1 cellular context compared by ENCODE assay signal in genomic region chr1:221712198-221712684, GRCh38.
TF ChIP-seq lines count a peak whose summit lies in the region.

No MANE protein-coding gene starts in this region.

TF ChIP-seq in K562, 482 proteins besides CTCF, POLR2A, EP300 and RAD21 (continued from another document and continues in another):
- TF ChIP-seq MNT (conservative IDR thresholded peaks at IDR 0.05) (peak; percentile 33 to 52; a peak in 2 of 4 replicates), ELK3 (CRISPR knock-in tag; IDR thresholded peaks at IDR 0.05) (no peak), HMBOX1 (IDR thresholded peaks at IDR 0.05) (no peak), MITF (IDR thresholded peaks at IDR 0.05) (peak; percentile 71; the same call in 1 of the 2 replicates), HMG20A (CRISPR knock-in tag; conservative IDR thresholded peaks at IDR 0.05) (no peak), ZNF778 (CRISPR knock-in tag; IDR thresholded peaks at IDR 0.05) (no peak), ATF7 (IDR thresholded peaks at IDR 0.05) (peak; percentile 88), TOE1 (IDR thresholded peaks at IDR 0.05; ENCODE audit: borderline replicate concordance) (no peak; the same call in 1 of the 2 replicates), TOE1 (CRISPR knock-in tag; IDR thresholded peaks at IDR 0.05; ENCODE audit: borderline replicate concordance, low read depth) (no peak), ZNF766 (CRISPR knock-in tag; conservative IDR thresholded peaks at IDR 0.05) (peak; percentile 50; the same call in 1 of the 2 replicates), FIP1L1 (IDR thresholded peaks at IDR 0.05; ENCODE audit: low read depth, low read length, poor library complexity, severe bottlenecking) (no peak), ZC3H8 (IDR thresholded peaks at IDR 0.05) (no peak), BRD4 (IDR thresholded peaks at IDR 0.05) (peak; percentile 57; the same call in 1 of the 2 replicates), VEZF1 (CRISPR knock-in tag; IDR thresholded peaks at IDR 0.05) (peak; percentile 46; the same call in 1 of the 2 replicates), TEAD1 (CRISPR knock-in tag; IDR thresholded peaks at IDR 0.05) (peak in 1 of 2 experiments; percentile 64; a peak in 1 of 4 replicates), SRF (CRISPR knock-in tag; IDR thresholded peaks at IDR 0.05) (peak in 1 of 2 experiments; percentile 30; a peak in 1 of 4 replicates), TCF7L2 (IDR thresholded peaks at IDR 0.05; ENCODE audit: low read depth, low read length) (no peak), HDAC3 (IDR thresholded peaks at IDR 0.05; ENCODE audit: borderline replicate concordance, partially characterized antibody) (peak; percentile 51), ZNF586 (CRISPR knock-in tag; conservative IDR thresholded peaks at IDR 0.05) (no peak), SMAD3 (CRISPR knock-in tag; conservative IDR thresholded peaks at IDR 0.05) (no peak), HDAC2 (IDR thresholded peaks at IDR 0.05) (peak; percentile 46; the same call in 1 of the 2 replicates), FOXK2 (conservative IDR thresholded peaks at IDR 0.05 in 1 of 2, IDR thresholded peaks at IDR 0.05 in 1 of 2; ENCODE audit: low read depth in 2 of 2) (peak; percentile 92 to 95), HCFC1 (IDR thresholded peaks at IDR 0.05; ENCODE audit: low read depth, low read length) (no peak), ZNF41 (CRISPR knock-in tag; conservative IDR thresholded peaks at IDR 0.05) (0 out of 2 replicates have a peak, but pooled peaks have one; percentile 2), SMARCC2 (IDR thresholded peaks at IDR 0.05; ENCODE audit: low read depth) (0 out of 2 replicates have a peak, but pooled peaks have one; percentile 31), EP400 (IDR thresholded peaks at IDR 0.05) (peak; percentile 58), ZEB2 (IDR thresholded peaks at IDR 0.05) (peak; percentile 76; the same call in 1 of the 2 replicates), ATF4 (CRISPR knock-in tag; IDR thresholded peaks at IDR 0.05) (0 out of 2 replicates have a peak, but pooled peaks have one; percentile 16), KAT8 (IDR thresholded peaks at IDR 0.05; ENCODE audit: low read depth) (no peak), MECOM (CRISPR knock-in tag; IDR thresholded peaks at IDR 0.05) (peak; percentile 13; the same call in 1 of the 2 replicates), DMBX1 (CRISPR knock-in tag; IDR thresholded peaks at IDR 0.05; ENCODE audit: borderline replicate concordance) (peak; percentile 79), ZBTB17 (CRISPR knock-in tag; IDR thresholded peaks at IDR 0.05) (0 out of 2 replicates have a peak, but pooled peaks have one; percentile 69), SOX6 (IDR thresholded peaks at IDR 0.05) (peak; percentile 71), ZBTB12 (CRISPR knock-in tag; IDR thresholded peaks at IDR 0.05) (peak; percentile 56; the same call in 1 of the 2 replicates), SMAD4 (CRISPR knock-in tag; conservative IDR thresholded peaks at IDR 0.05) (0 out of 2 replicates have a peak, but pooled peaks have one; percentile 58), CREB1 (IDR thresholded peaks at IDR 0.05) (peak; percentile 68; the same call in 1 of the 2 replicates), CREB1 (CRISPR knock-in tag; IDR thresholded peaks at IDR 0.05) (no peak), TEAD4 (IDR thresholded peaks at IDR 0.05; ENCODE audit: low read length) (peak; percentile 49; the same call in 1 of the 2 replicates), TEAD4 (CRISPR knock-in tag; IDR thresholded peaks at IDR 0.05; ENCODE audit: borderline replicate concordance) (no peak), RREB1 (CRISPR knock-in tag; IDR thresholded peaks at IDR 0.05) (no peak), ZNF639 (CRISPR knock-in tag; conservative IDR thresholded peaks at IDR 0.05 in 1 of 2, IDR thresholded peaks at IDR 0.05 in 1 of 2) (peak in 1 of 2 experiments; percentile 63; a peak in 2 of 4 replicates), HINFP (tag; conservative IDR thresholded peaks at IDR 0.05; ENCODE audit: low read depth) (no peak), ZNF124 (CRISPR knock-in tag; IDR thresholded peaks at IDR 0.05) (no peak), CREM (IDR thresholded peaks at IDR 0.05; ENCODE audit: low read depth) (peak; percentile 94), PTRF (tag; IDR thresholded peaks at IDR 0.05) (no peak), PCBP2 (IDR thresholded peaks at IDR 0.05; ENCODE audit: low read depth, low read length, poor library complexity, severe bottlenecking) (no peak), U2AF1 (optimal IDR thresholded peaks at IDR 0.05; ENCODE audit: low read depth, low read length) (no peak), BDP1 (IDR thresholded peaks at IDR 0.05; ENCODE audit: insufficient read depth, insufficient read length) (no peak), LEF1 (IDR thresholded peaks at IDR 0.05) (peak; percentile 44), CBFA2T2 (conservative IDR thresholded peaks at IDR 0.05) (peak; percentile 68)
